Comparison of ENCODE assay signal across 14 cellular contexts in genomic region chr2:128324008-128324896, GRCh38. TPM values are rescaled to one million over a fixed set of nuclear protein-coding genes. Genes with fewer than 3 reads are reported as not detected.
A peak's percentile ranks its signal among the peaks of the same experiment; 100 is the strongest.
DNase-seq lines count a peak whose midpoint lies in the region; ATAC-seq and TF ChIP-seq lines count a peak whose summit lies in the region.
"Had no signal": no experiment of that assay in that cellular context is flagged by ENCODE, and none has a peak within 500 bp of the region (broad histone marks: within the 10 kb centered on the region; RNA-seq: fewer than 3 reads in every experiment).

No MANE protein-coding gene starts in this region.

- H3K79me2 ChIP-seq in osteoblast (ENCODE audit: insufficient read depth, low read length), result no peaks in the 10 kb centered on the region

- no peak overlapping the region for H3K27ac Mint-ChIP-seq in CD4-positive, CD25-positive, alpha-beta regulatory T cell
- peak overlapping the region; percentile 13 for H3K27ac Mint-ChIP-seq in dendritic cell treated with granulocyte-macrophage colony-stimulating factor and Interleukin-4, amounts not matched to agents 40 ng/mL and 50 ng/mL, for 4 days
- H3K27ac Mint-ChIP-seq: stimulated activated naive CD8-positive, alpha-beta T cell treated with anti-CD3 and anti-CD28 coated beads, Interleukin-15, Interleukin-2, amounts not matched to agents 100 ng/mL and 50 ng/mL, for 24 hours had no signal

- DNase-seq in CD4-positive, CD25-positive, alpha-beta regulatory T cell, result no peak
- peak; percentile 0 for DNase-seq in GM12865 (ENCODE audit: low read depth)
- DNase-seq in osteoblast (ENCODE audit: insufficient read length, low spot score, missing footprints), result peak; percentile 68
- no peak for DNase-seq in GM10248 (ENCODE audit: extremely low spot score)
- DNase-seq in NCI-H748 (lab: John Stamatoyannopoulos, UW; ENCODE audit: unreplicated experiment), result no peak
- DNase-seq: COR-L47; MM.1S; NCI-H446; stimulated activated CD4-positive, alpha-beta T cell treated with anti-CD3 and anti-CD28 coated beads, Interleukin-4, amount 100 ng/mL, for 1 hour had no signal

- no peak overlapping the region for H3K4me3 ChIP-seq in CD4-positive, CD25-positive, alpha-beta regulatory T cell (ENCODE audit: low read depth, low read length)
- H3K4me3 ChIP-seq in GM12865 (ENCODE audit: low read depth, low read length) (no peak overlapping the region), osteoblast (ENCODE audit: insufficient read depth, low read length) (no peak overlapping the region)

- H3K27ac ChIP-seq in CD4-positive, CD25-positive, alpha-beta regulatory T cell (ENCODE audit: insufficient read depth, low read length, poor library complexity, severe bottlenecking), result no peak overlapping the region
- no peak overlapping the region for H3K27ac ChIP-seq in osteoblast (ENCODE audit: low read depth, low read length)
- H3K27ac ChIP-seq: HL-60 had no signal

- no peak overlapping the region for H2AFZ ChIP-seq in osteoblast (ENCODE audit: low read length)

- ATAC-seq in CD4-positive, CD25-positive, alpha-beta regulatory T cell (ENCODE audit: low read depth in 2 of 2), result no peak
- no peak for ATAC-seq in HG02852 (IDR thresholded peaks at IDR 0.05; ENCODE audit: unreplicated experiment)
- ATAC-seq: Panc1 had no signal

- CTCF ChIA-PET in GM10248 (lab: Yijun Ruan, JAX), result no interaction called here

- peaks cover 0 to 17% (median 10%) of the 10 kb centered on the region in 4 donors for H3K4me1 Mint-ChIP-seq in CD4-positive, CD25-positive, alpha-beta regulatory T cell
- H3K4me1 Mint-ChIP-seq in dendritic cell treated with granulocyte-macrophage colony-stimulating factor and Interleukin-4, amounts not matched to agents 40 ng/mL and 50 ng/mL, for 4 days (ENCODE audit: low read depth), result peaks cover 13% of the 10 kb centered on the region

- peaks cover 18% of the 10 kb centered on the region for H3K27me3 Mint-ChIP-seq in CD4-positive, CD25-positive, alpha-beta regulatory T cell
- H3K27me3 Mint-ChIP-seq in dendritic cell treated with granulocyte-macrophage colony-stimulating factor and Interleukin-4, amounts not matched to agents 40 ng/mL and 50 ng/mL, for 4 days, result peaks cover 30% of the 10 kb centered on the region

- no peaks in the 10 kb centered on the region for H3K27me3 ChIP-seq in CD4-positive, CD25-positive, alpha-beta regulatory T cell (ENCODE audit: control insufficient read depth, insufficient read depth, low read length)
- no peaks in the 10 kb centered on the region for H3K27me3 ChIP-seq in osteoblast (ENCODE audit: insufficient read depth, low read length)

- no peaks in the 10 kb centered on the region for H3K36me3 ChIP-seq in CD4-positive, CD25-positive, alpha-beta regulatory T cell (ENCODE audit: control insufficient read depth, insufficient read depth, low read length)
- H3K36me3 ChIP-seq in osteoblast (ENCODE audit: insufficient read depth, low read length), result no peaks in the 10 kb centered on the region

- no peak overlapping the region for H3K4me2 ChIP-seq in osteoblast (ENCODE audit: insufficient read depth, low read length)

- TF ChIP-seq CTCF in GM12865 (IDR thresholded peaks at IDR 0.05; ENCODE audit: insufficient read depth, low read depth, low read length, missing control alignments) (no peak), osteoblast (IDR thresholded peaks at IDR 0.05; ENCODE audit: extremely low read depth, low read depth, low read length) (no peak), GM10248 (IDR thresholded peaks at IDR 0.05; ENCODE audit: control extremely low read depth, extremely low read depth, low read depth, missing control alignments) (no peak)

- H3K4me1 ChIP-seq in CD4-positive, CD25-positive, alpha-beta regulatory T cell (ENCODE audit: control insufficient read depth, insufficient read depth, low read length, poor library complexity, severe bottlenecking), result peaks cover 10% of the 10 kb centered on the region
- H3K4me1 ChIP-seq in osteoblast (ENCODE audit: insufficient read depth, low read length), result peaks cover 5% of the 10 kb centered on the region

- H3K36me3 Mint-ChIP-seq in CD4-positive, CD25-positive, alpha-beta regulatory T cell, result no peaks in the 10 kb centered on the region
- no peaks in the 10 kb centered on the region for H3K36me3 Mint-ChIP-seq in dendritic cell treated with granulocyte-macrophage colony-stimulating factor and Interleukin-4, amounts not matched to agents 40 ng/mL and 50 ng/mL, for 4 days (ENCODE audit: low read depth)

- H3K9me3 Mint-ChIP-seq in CD4-positive, CD25-positive, alpha-beta regulatory T cell, result no peaks in the 10 kb centered on the region
- no peaks in the 10 kb centered on the region for H3K9me3 Mint-ChIP-seq in dendritic cell treated with granulocyte-macrophage colony-stimulating factor and Interleukin-4, amounts not matched to agents 40 ng/mL and 50 ng/mL, for 4 days
- H3K9me3 Mint-ChIP-seq: stimulated activated naive CD8-positive, alpha-beta T cell treated with anti-CD3 and anti-CD28 coated beads, Interleukin-15, Interleukin-2, amounts not matched to agents 100 ng/mL and 50 ng/mL, for 24 hours had no signal

- H4K20me1 ChIP-seq in osteoblast (ENCODE audit: insufficient read depth, low read length), result no peaks in the 10 kb centered on the region

- POLR2A ChIA-PET in GM10248 (lab: Yijun Ruan, JAX), result no interaction called here

- intact Hi-C loops in dendritic cell treated with granulocyte-macrophage colony-stimulating factor and Interleukin-4, amounts not matched to agents 40 ng/mL and 50 ng/mL, for 4 days (cut with micrococcal nuclease), result loop anchor here (5.0 to 10.0 kb wide), 2 partner anchors 147 to 411 kb away; no protein-coding TSS in a partner anchor

- peak overlapping the region in 3 of 4 donors; percentile 60 to 93 (median 83) for H3K4me3 Mint-ChIP-seq in CD4-positive, CD25-positive, alpha-beta regulatory T cell
- H3K4me3 Mint-ChIP-seq in dendritic cell treated with granulocyte-macrophage colony-stimulating factor and Interleukin-4, amounts not matched to agents 40 ng/mL and 50 ng/mL, for 4 days, result no peak overlapping the region
- H3K4me3 Mint-ChIP-seq: stimulated activated naive CD8-positive, alpha-beta T cell treated with anti-CD3 and anti-CD28 coated beads, Interleukin-15, Interleukin-2, amounts not matched to agents 100 ng/mL and 50 ng/mL, for 24 hours had no signal

- no peaks in the 10 kb centered on the region for H3K9me3 ChIP-seq in CD4-positive, CD25-positive, alpha-beta regulatory T cell (ENCODE audit: control insufficient read depth in 2 of 2, low read length in 2 of 2)
- H3K9me3 ChIP-seq in osteoblast (ENCODE audit: low read depth, low read length), result no peaks in the 10 kb centered on the region

RNA-seq across cellular contexts. Expression of gene HS6ST1, which starts 5.6 kb away (rescaled TPM):
- 7.6 TPM for total RNA-seq in CD4-positive, CD25-positive, alpha-beta regulatory T cell
- 1 to 10 TPM; 1.1 to 1.8 (median 1.3) TPM for polyA plus RNA-seq in CD4-positive, CD25-positive, alpha-beta regulatory T cell
- total RNA-seq in osteoblast, result 16.5 and 18.8 TPM in 2 replicates

Comparison
In these comparisons a context has a peak if more than half of its experiments do, and no peak if none do; other contexts are left out.
1. DNase-seq: peak in GM12865 (single experiment) and osteoblast (single experiment); none in CD4-positive, CD25-positive, alpha-beta regulatory T cell (0 of 3), GM10248 (single experiment) and NCI-H748 (single experiment).